ENCODE assay signal across 14 cellular contexts in genomic region chr11:58060939-58061672, GRCh38. TPM values are rescaled to one million over a fixed set of nuclear protein-coding genes. Genes with fewer than 3 reads are reported as not detected.
A peak's percentile ranks its signal among the peaks of the same experiment; 100 is the strongest.
DNase-seq lines count a peak whose midpoint lies in the region; FAIRE-seq and TF ChIP-seq lines count a peak whose summit lies in the region.
"Had no signal": no experiment of that assay in that cellular context is flagged by ENCODE, and none has a peak within 500 bp of the region (broad histone marks: within the 10 kb centered on the region; RNA-seq: fewer than 3 reads in every experiment).

No MANE protein-coding gene starts in this region.

- H3K9me3 Mint-ChIP-seq in astrocyte (ENCODE audit: unreplicated experiment) (no peaks in the 10 kb centered on the region), type B pancreatic cell (no peaks in the 10 kb centered on the region)
- H3K9me3 Mint-ChIP-seq: activated T-cell treated with anti-CD3 and anti-CD28 coated beads, Interleukin-2, amount 50 U/mL, for 4 hours had no signal

- H3K27ac ChIP-seq in astrocyte (ENCODE audit: low read depth, low read length) = peak overlapping the region; percentile 63
- H3K27ac ChIP-seq: RWPE1, sigmoid colon had no signal

- DNase-seq in HCEC 1CT (peak; percentile 60), astrocyte (ENCODE audit: low read depth) (peak; percentile 23), iPS-NIHi11 (ENCODE audit: low spot score) (peak; percentile 38), type B pancreatic cell (ENCODE audit: extremely low spot score, unreplicated experiment) (no peak), GM13976 (ENCODE audit: low spot score) (no peak), DMS79 (lab: John Stamatoyannopoulos, UW) (no peak)
- DNase-seq in activated CD4-positive, alpha-beta T cell treated with anti-CD3 and anti-CD28 coated beads for 1 hour = no peak
- DNase-seq: activated T-cell treated with anti-CD3 and anti-CD28 coated beads, Interleukin-2, amount 50 U/mL, for 4 hours; amygdala; COR-L47; NCI-H1048; sigmoid colon had no signal

- H3K4me1 ChIP-seq in astrocyte (ENCODE audit: insufficient read depth, low read length) = peaks cover 41% of the 10 kb centered on the region

- no peaks in the 10 kb centered on the region for H3K27me3 ChIP-seq in astrocyte (ENCODE audit: insufficient read depth, low read length)
- H3K27me3 ChIP-seq: sigmoid colon had no signal

- H3K79me2 ChIP-seq in astrocyte (ENCODE audit: insufficient read depth, low read length) = no peaks in the 10 kb centered on the region

- H3K4me3 Mint-ChIP-seq in astrocyte (ENCODE audit: unreplicated experiment) (no peak overlapping the region), type B pancreatic cell (no peak overlapping the region)
- H3K4me3 Mint-ChIP-seq: activated T-cell treated with anti-CD3 and anti-CD28 coated beads, Interleukin-2, amount 50 U/mL, for 4 hours had no signal

- no peaks in the 10 kb centered on the region for H3K36me3 Mint-ChIP-seq in astrocyte (ENCODE audit: low read depth, unreplicated experiment)
- H3K36me3 Mint-ChIP-seq in type B pancreatic cell = no peaks in the 10 kb centered on the region

- H2AFZ ChIP-seq in astrocyte (ENCODE audit: low read depth, low read length) = peak overlapping the region; percentile 14

- H3K4me3 ChIP-seq in astrocyte (ENCODE audit: insufficient read depth, low read depth, low read length) = no peak overlapping the region
- H3K4me3 ChIP-seq: sigmoid colon had no signal

- H3K9me3 ChIP-seq in astrocyte (ENCODE audit: insufficient read depth, low read depth, low read length) = no peaks in the 10 kb centered on the region
- H3K9me3 ChIP-seq: sigmoid colon had no signal

- H3K36me3 ChIP-seq in astrocyte (ENCODE audit: insufficient read depth, low read length) = no peaks in the 10 kb centered on the region
- H3K36me3 ChIP-seq: sigmoid colon had no signal

- no peak for FAIRE-seq in astrocyte (lab: Jason Lieb, UNC)

- H3K9ac ChIP-seq in astrocyte (ENCODE audit: low read length) = peak overlapping the region; percentile 5

- no peaks in the 10 kb centered on the region for H4K20me1 ChIP-seq in astrocyte (ENCODE audit: insufficient read depth, low read length)

- H3K27ac Mint-ChIP-seq in astrocyte (ENCODE audit: unreplicated experiment) (peak overlapping the region; percentile 97), type B pancreatic cell (no peak overlapping the region)

- peak; percentile 24 for TF ChIP-seq CTCF in astrocyte (IDR thresholded peaks at IDR 0.05; ENCODE audit: insufficient read depth, low read depth, low read length)
- TF ChIP-seq CTCF in type B pancreatic cell (conservative IDR thresholded peaks at IDR 0.05) = peak; percentile 29
- no peak for TF ChIP-seq CTCF in GM13976 (IDR thresholded peaks at IDR 0.05; ENCODE audit: borderline replicate concordance, control extremely low read depth, extremely low read depth, insufficient read depth, missing control alignments)

- in situ Hi-C loops in GM13976 (cut with MboI; ENCODE audit: low sequenced_read_pairs, unreplicated experiment) = no loop called here

- H3K4me1 Mint-ChIP-seq in astrocyte (ENCODE audit: low read depth, unreplicated experiment) = peaks cover 40% of the 10 kb centered on the region
- peaks cover 5% of the 10 kb centered on the region for H3K4me1 Mint-ChIP-seq in type B pancreatic cell (ENCODE audit: unreplicated experiment)

- H3K27me3 Mint-ChIP-seq in astrocyte (ENCODE audit: low read depth, unreplicated experiment) (peaks cover 6% of the 10 kb centered on the region), type B pancreatic cell (peaks cover 3% of the 10 kb centered on the region)

- H3K4me2 ChIP-seq in astrocyte (ENCODE audit: low read length) = peak overlapping the region; percentile 44

RNA-seq across cellular contexts. Expression of gene OR6Q1, which starts 30.4 kb away (rescaled TPM):
- total RNA-seq in astrocyte (not detected in 2 replicates), type B pancreatic cell (ENCODE audit: low replicate concordance) (not detected in 2 replicates)
- total RNA-seq: activated T-cell treated with anti-CD3 and anti-CD28 coated beads, Interleukin-2, amount 50 U/mL, for 4 hours; NCI-H460; sigmoid colon had no signal

RNA-seq across cellular contexts. Expression of gene OR9Q1, which starts 37.4 kb away (rescaled TPM):
- not detected in 2 replicates for total RNA-seq in astrocyte
- total RNA-seq in type B pancreatic cell (ENCODE audit: low replicate concordance) = not detected in 2 replicates
- total RNA-seq: activated T-cell treated with anti-CD3 and anti-CD28 coated beads, Interleukin-2, amount 50 U/mL, for 4 hours; NCI-H460; sigmoid colon had no signal

Comparison
In these comparisons a context has a peak if more than half of its experiments do, and no peak if none do; other contexts are left out.
1. DNase-seq: peak in HCEC 1CT (single experiment), astrocyte (single experiment) and iPS-NIHi11 (single experiment); none in type B pancreatic cell (single experiment), GM13976 (single experiment), DMS79 (single experiment) and activated CD4-positive, alpha-beta T cell treated with anti-CD3 and anti-CD28 coated beads for 1 hour (single experiment).